ENCODE assay signal across 8 cellular contexts in genomic region chr19:8412783-8413592, GRCh38. TPM values are rescaled to one million over a fixed set of nuclear protein-coding genes. Genes with fewer than 3 reads are reported as not detected.
DNase-seq lines count a peak whose midpoint lies in the region; ATAC-seq and TF ChIP-seq lines count a peak whose summit lies in the region.

Gene MARCHF2, plus strand, starts transcription at chr19:8413305. Its CDS starts 8,536 bp downstream, at chr19:8421841.

- no peak within 1 kb of the TSS for H3K27ac ChIP-seq in SU-DHL-6 (ENCODE audit: low read depth, low read length)
- no peak within 1 kb of the TSS for H3K27ac ChIP-seq in trophoblast cell (ENCODE audit: low read depth, low read length)
- H3K27ac ChIP-seq in tibial nerve: peak within 1 kb of the TSS in 3 of 4 donors; percentile 45 to 82 (median 74)

- peak within 1 kb of the TSS; percentile 77 for H3K4me3 Mint-ChIP-seq in activated naive CD8-positive, alpha-beta T cell treated with anti-CD3 and anti-CD28 coated beads, Interleukin-2, amount 10 ng/mL, durations not matched to agents 7 days and 5 days

- intact Hi-C loops in Right ventricle myocardium superior (cut with DNase I): loop anchor here (5.0 kb wide), 1 partner anchor 94 kb away; no protein-coding TSS in a partner anchor

- H3K79me1 ChIP-seq in trophoblast cell (ENCODE audit: low read length): peaks cover 7% of the 10 kb centered on the region

- peak within 1 kb of the TSS; percentile 72 for H3K4me2 ChIP-seq in SU-DHL-6 (ENCODE audit: low read depth, low read length, poor library complexity, severe bottlenecking)
- H3K4me2 ChIP-seq in trophoblast cell (ENCODE audit: low read length): peak within 1 kb of the TSS; percentile 87

- peak within 1 kb of the TSS; percentile 48 for H3K4ac ChIP-seq in trophoblast cell (ENCODE audit: low read depth, low read length)

- H3K4me1 ChIP-seq in trophoblast cell (ENCODE audit: control insufficient read depth in 1 of 2, insufficient read depth in 2 of 2, low read length in 2 of 2) (peaks cover 12 to 14% of the 10 kb centered on the region in 2 experiments), tibial nerve (peaks cover 0 to 28% (median 10%) of the 10 kb centered on the region in 4 donors)

- H2BK120ac ChIP-seq in trophoblast cell (ENCODE audit: insufficient read depth, low read length, poor library complexity): peak within 1 kb of the TSS; percentile 40

- no peak within 1 kb of the TSS for H2BK5ac ChIP-seq in trophoblast cell (ENCODE audit: low read depth, low read length, poor library complexity)

- H3K4me3 ChIP-seq in GM12875 (ENCODE audit: low read depth, low read length): peak within 1 kb of the TSS; percentile 79
- peak within 1 kb of the TSS; percentile 70 for H3K4me3 ChIP-seq in SU-DHL-6 (ENCODE audit: insufficient read depth, low read length, poor library complexity, severe bottlenecking)
- H3K4me3 ChIP-seq in trophoblast cell (ENCODE audit: low read depth, low read length): peak within 1 kb of the TSS; percentile 81
- H3K4me3 ChIP-seq in tibial nerve: peak within 1 kb of the TSS; percentile 75 to 98 (median 80)

- H4K20me1 ChIP-seq in SU-DHL-6 (ENCODE audit: low read depth, low read length): no peaks in the 10 kb centered on the region

- ATAC-seq in HG02763 (IDR thresholded peaks at IDR 0.05; ENCODE audit: unreplicated experiment) (peak; percentile 99), Right ventricle myocardium superior (ENCODE audit: poor library complexity) (peak; percentile 99)
- ATAC-seq in activated naive CD8-positive, alpha-beta T cell treated with anti-CD3 and anti-CD28 coated beads, Interleukin-2, amount 10 ng/mL, durations not matched to agents 7 days and 5 days (ENCODE audit: low read depth): peak; percentile 100

- H4K12ac ChIP-seq in trophoblast cell (ENCODE audit: low read depth, low read length): peak within 1 kb of the TSS; percentile 70

- H3K79me2 ChIP-seq in SU-DHL-6 (ENCODE audit: insufficient read depth, low read length) (no peaks in the 10 kb centered on the region), trophoblast cell (ENCODE audit: control insufficient read depth, insufficient read depth, low read length, poor library complexity) (peaks cover 3% of the 10 kb centered on the region)

- H3K18ac ChIP-seq in trophoblast cell (ENCODE audit: low read length): peak within 1 kb of the TSS; percentile 51

- H3K4me1 Mint-ChIP-seq in activated naive CD8-positive, alpha-beta T cell treated with anti-CD3 and anti-CD28 coated beads, Interleukin-2, amount 10 ng/mL, durations not matched to agents 7 days and 5 days: peaks cover 6% of the 10 kb centered on the region

- TF ChIP-seq CTCF in GM12875 (IDR thresholded peaks at IDR 0.05; ENCODE audit: borderline replicate concordance, insufficient read depth, low read depth, low read length): peak; percentile 57
- peak; percentile 44 for TF ChIP-seq CTCF in SU-DHL-6 (IDR thresholded peaks at IDR 0.05; ENCODE audit: insufficient read depth, low read length, poor library complexity, severe bottlenecking)
- TF ChIP-seq CTCF in tibial nerve (IDR thresholded peaks at IDR 0.05): peak; percentile 59 to 92 (median 76)

- no peak within 1 kb of the TSS for H3K23ac ChIP-seq in trophoblast cell (ENCODE audit: low read length)

- POLR2A ChIA-PET in activated naive CD8-positive, alpha-beta T cell treated with anti-CD3 and anti-CD28 coated beads, Interleukin-2, amount 10 ng/mL, durations not matched to agents 7 days and 5 days (lab: Charles Lee): interaction anchor here (0.6 to 4.1 kb wide), 10 partner anchors 8 to 109 kb away, joined by 3 to 27 read pairs (median 4); partner anchors contain the start of genes HNRNPM and ZNF414

- peak within 1 kb of the TSS; percentile 53 for H2AK5ac ChIP-seq in trophoblast cell (ENCODE audit: low read length)

- no peaks in the 10 kb centered on the region for H3K27me3 ChIP-seq in SU-DHL-6 (ENCODE audit: low read length)
- no peaks in the 10 kb centered on the region for H3K27me3 ChIP-seq in trophoblast cell (ENCODE audit: insufficient read depth, low read length)
- no peaks in the 10 kb centered on the region for H3K27me3 ChIP-seq in tibial nerve

- H2AFZ ChIP-seq in SU-DHL-6 (ENCODE audit: low read depth, low read length, severe bottlenecking) (peak within 1 kb of the TSS; percentile 89), trophoblast cell (ENCODE audit: insufficient read depth, low read length, poor library complexity) (peak within 1 kb of the TSS; percentile 52)

- H3K9me3 ChIP-seq in SU-DHL-6 (ENCODE audit: insufficient read depth, low read length): no peaks in the 10 kb centered on the region
- H3K9me3 ChIP-seq in trophoblast cell (ENCODE audit: insufficient read depth, low read depth, low read length): no peaks in the 10 kb centered on the region
- H3K9me3 ChIP-seq in tibial nerve: no peaks in the 10 kb centered on the region

- no peaks in the 10 kb centered on the region for H3F3A ChIP-seq in SU-DHL-6 (ENCODE audit: insufficient read depth)

- no CpG with 5 or more reads among the region's 85 CpGs for WGBS in trophoblast cell (ENCODE audit: extremely low coverage, insufficient coverage, insufficient read length)
- 8 to 10% methylated on average over 37 to 52 of the region's 85 CpGs for WGBS in tibial nerve, 2 donors

- peak within 1 kb of the TSS; percentile 68 for H3K14ac ChIP-seq in trophoblast cell (ENCODE audit: low read length)

- H3K9ac ChIP-seq in SU-DHL-6 (ENCODE audit: low read length) (peak within 1 kb of the TSS; percentile 68), trophoblast cell (ENCODE audit: low read length) (no peak within 1 kb of the TSS)

- no peaks in the 10 kb centered on the region for H3K36me3 Mint-ChIP-seq in activated naive CD8-positive, alpha-beta T cell treated with anti-CD3 and anti-CD28 coated beads, Interleukin-2, amount 10 ng/mL, durations not matched to agents 7 days and 5 days

- peak within 1 kb of the TSS; percentile 78 for H4K8ac ChIP-seq in trophoblast cell (ENCODE audit: low read depth, low read length)

- H2BK12ac ChIP-seq in trophoblast cell (ENCODE audit: low read length): no peak within 1 kb of the TSS

- peak; percentile 35 to 58 for TF ChIP-seq POLR2A in tibial nerve (IDR thresholded peaks at IDR 0.05)

- DNase-seq in NCI-H1417 (lab: John Stamatoyannopoulos, UW) (peak; percentile 88 to 97 (median 96)), Right ventricle myocardium superior (peak; percentile 99), trophoblast cell (peak; percentile 98), tibial nerve (ENCODE audit: low spot score in 2 of 2) (peak; percentile 89 to 94)
- DNase-seq in activated naive CD8-positive, alpha-beta T cell treated with anti-CD3 and anti-CD28 coated beads, Interleukin-2, amount 10 ng/mL, durations not matched to agents 7 days and 5 days: peak; percentile 96

- TF ChIP-seq EP300 in tibial nerve (IDR thresholded peaks at IDR 0.05): peak; percentile 29 to 34

- H3K9me2 ChIP-seq in SU-DHL-6 (replicated peaks; ENCODE audit: insufficient read depth, low read length): no peaks in the 10 kb centered on the region

- peak within 1 kb of the TSS; percentile 76 for H4K91ac ChIP-seq in trophoblast cell (ENCODE audit: low read depth, low read length)

- no peaks in the 10 kb centered on the region for H3K9me3 Mint-ChIP-seq in activated naive CD8-positive, alpha-beta T cell treated with anti-CD3 and anti-CD28 coated beads, Interleukin-2, amount 10 ng/mL, durations not matched to agents 7 days and 5 days

- H3K36me3 ChIP-seq in SU-DHL-6 (ENCODE audit: low read length): no peaks in the 10 kb centered on the region
- no peaks in the 10 kb centered on the region for H3K36me3 ChIP-seq in trophoblast cell (ENCODE audit: control insufficient read depth in 1 of 2, insufficient read depth in 2 of 2, low read length in 2 of 2)
- no peaks in the 10 kb centered on the region for H3K36me3 ChIP-seq in tibial nerve

- no peaks in the 10 kb centered on the region for H3K27me3 Mint-ChIP-seq in activated naive CD8-positive, alpha-beta T cell treated with anti-CD3 and anti-CD28 coated beads, Interleukin-2, amount 10 ng/mL, durations not matched to agents 7 days and 5 days

- peak within 1 kb of the TSS; percentile 4 for H3K27ac Mint-ChIP-seq in activated naive CD8-positive, alpha-beta T cell treated with anti-CD3 and anti-CD28 coated beads, Interleukin-2, amount 10 ng/mL, durations not matched to agents 7 days and 5 days

RNA-seq across cellular contexts. Expression of gene MARCHF2, which starts in this region (rescaled TPM):
- 10 to 100 TPM; 23.9 to 25.0 TPM for total RNA-seq in activated naive CD8-positive, alpha-beta T cell treated with anti-CD3 and anti-CD28 coated beads, Interleukin-2, amount 10 ng/mL, durations not matched to agents 7 days and 5 days
- total RNA-seq in Right ventricle myocardium superior (100.0 TPM), tibial nerve (100 to 1,000 TPM; 149 to 242 (median 184) TPM)
- polyA plus RNA-seq in trophoblast cell (2013): 22.2 and 22.7 TPM in 2 replicates

Comparison
In these comparisons a context has a peak if more than half of its experiments do, and no peak if none do; other contexts are left out.
1. H3K27ac ChIP-seq: peak in tibial nerve (3 of 4); none in SU-DHL-6 (single experiment) and trophoblast cell (single experiment).
2. Peak in every context shown above with its lines, with median percentiles within 50 percentile points of each other: H3K4me3 ChIP-seq, CTCF ChIP-seq, ATAC-seq and DNase-seq.